8 cellular contexts compared by ENCODE assay signal in genomic region chr1:1272341-1273151, GRCh38.
A peak's percentile ranks its signal among the peaks of the same experiment; 100 is the strongest.
DNase-seq lines count a peak whose midpoint lies in the region; ATAC-seq, FAIRE-seq and TF ChIP-seq lines count a peak whose summit lies in the region.

No MANE protein-coding gene starts in this region.

- H3K36me3 ChIP-seq in muscle layer of colon (ENCODE audit: insufficient read depth, low read length): peaks cover 11% of the 10 kb centered on the region

- H3K27me3 ChIP-seq in muscle layer of colon (ENCODE audit: control insufficient read depth in 1 of 2, insufficient read depth in 2 of 2, low read length in 2 of 2): no peaks in the 10 kb centered on the region

- H3K27ac ChIP-seq in muscle layer of colon (ENCODE audit: low read depth, low read length): peak overlapping the region; percentile 41

- FAIRE-seq in H54 (lab: Jason Lieb, UNC): no peak

- peak; percentile 68 for DNase-seq in NCI-H2029 (lab: John Stamatoyannopoulos, UW)
- DNase-seq in cardiac fibroblast (ENCODE audit: low read depth in 2 of 2): peak in 1 of 2 donors; percentile 39
- no peak for DNase-seq in islet precursor cell
- DNase-seq in NCI-H1417 treated with DMSO at 0.1 percent for 48 hours (lab: John Stamatoyannopoulos, UW): no peak
- no peak for DNase-seq in H54 (ENCODE audit: insufficient read length, low spot score)

- H3K4me3 ChIP-seq in GM08714 (ENCODE audit: low read length): peak overlapping the region; percentile 93
- H3K4me3 ChIP-seq in cardiac fibroblast (replicated peaks in 1 of 2; ENCODE audit: low read depth in 2 of 2, low read length in 2 of 2): peak overlapping the region; percentile 78 to 83
- peak overlapping the region; percentile 56 to 91 for H3K4me3 ChIP-seq in muscle layer of colon (ENCODE audit: low read depth in 1 of 2, low read length in 2 of 2)

- no peak for TF ChIP-seq POLR2A in H54 (IDR thresholded peaks at IDR 0.05; ENCODE audit: low read depth, low read length)

- H3K4me1 ChIP-seq in muscle layer of colon (ENCODE audit: insufficient read depth, low read length): peaks cover 37% of the 10 kb centered on the region

- H3K9ac ChIP-seq in muscle layer of colon (ENCODE audit: low read length): peak overlapping the region; percentile 80

- TF ChIP-seq CTCF in cardiac fibroblast (IDR thresholded peaks at IDR 0.05; ENCODE audit: low read depth, low read length): no peak

- no peak for ATAC-seq in GM19023 (IDR thresholded peaks at IDR 0.05; ENCODE audit: unreplicated experiment)

- H3K9me3 ChIP-seq in muscle layer of colon (ENCODE audit: low read length): no peaks in the 10 kb centered on the region
